8 cellular contexts compared by ENCODE assay signal in genomic region chr14:73829526-73830431, GRCh38. TPM values are rescaled to one million over a fixed set of nuclear protein-coding genes. Genes with fewer than 3 reads are reported as not detected.
DNase-seq lines count a peak whose midpoint lies in the region; ATAC-seq and FAIRE-seq lines count a peak whose summit lies in the region.

No MANE protein-coding gene starts in this region.

- peak; percentile 96 for FAIRE-seq in RCC 7860 (lab: Jason Lieb, UNC)

- DNase-seq in Caki2 (ENCODE audit: low read depth) (peak; percentile 95), RCC 7860 (ENCODE audit: low spot score) (peak; percentile 96), NCI-H2227 (lab: John Stamatoyannopoulos, UW; ENCODE audit: unreplicated experiment) (no peak), middle frontal gyrus (ENCODE audit: extremely low spot score, low spot score) (no peak), SJCRH30 (no peak)
- DNase-seq in stimulated activated naive CD8-positive, alpha-beta T cell treated with anti-CD3 and anti-CD28 coated beads, Interleukin-15, Interleukin-2, amounts not matched to agents 100 U/mL and 50 U/mL, for 24 hours = peak; percentile 49

- no peaks in the 10 kb centered on the region for H3K36me3 ChIP-seq in SJCRH30

- H3K27me3 ChIP-seq in SJCRH30 = no peaks in the 10 kb centered on the region

- no peak overlapping the region for H3K27ac ChIP-seq in SJCRH30

- no peak overlapping the region for H3K4me3 ChIP-seq in SJCRH30

- H3K4me1 ChIP-seq in SJCRH30 = peaks cover 21% of the 10 kb centered on the region

- ATAC-seq in GM21825 (IDR thresholded peaks at IDR 0.05; ENCODE audit: unreplicated experiment) (peak; percentile 72), esophagus mucosa (peak; percentile 52)
- ATAC-seq in stimulated activated naive CD8-positive, alpha-beta T cell treated with anti-CD3 and anti-CD28 coated beads, Interleukin-15, Interleukin-2, amounts not matched to agents 100 U/mL and 50 U/mL, for 24 hours = peak; percentile 74

- H3K9me3 ChIP-seq in SJCRH30 (replicated peaks) = no peaks in the 10 kb centered on the region

- in situ Hi-C loops in Caki2 (cut with HindIII; ENCODE audit: low pct_unique_long_range_greater_than_20kb, low sequenced_read_pairs) = no loop called here

RNA-seq across cellular contexts. Expression of gene PTGR2, which starts 21.9 kb away (rescaled TPM):
- total RNA-seq in Caki2 (2014; rRNA removed; shearing (Covaris generic); ENCODE audit: low replicate concordance) = 4.4 and 6.5 TPM in 2 replicates
- 8.6 TPM for total RNA-seq in esophagus mucosa
- total RNA-seq in SJCRH30 (2014; rRNA removed; shearing (Covaris generic)) = 3.8 and 5.4 TPM in 2 replicates

RNA-seq across cellular contexts. Expression of gene ZNF410, which starts 56.9 kb away (rescaled TPM):
- total RNA-seq in Caki2 (2014; rRNA removed; shearing (Covaris generic); ENCODE audit: low replicate concordance) = 45.6 and 67.7 TPM in 2 replicates
- 33.2 TPM for total RNA-seq in esophagus mucosa
- 52.3 and 58.0 TPM in 2 replicates for total RNA-seq in SJCRH30 (2014; rRNA removed; shearing (Covaris generic))

Comparison
In these comparisons a context has a peak if more than half of its experiments do, and no peak if none do; other contexts are left out.
1. DNase-seq: peak in Caki2 (single experiment), RCC 7860 (single experiment) and stimulated activated naive CD8-positive, alpha-beta T cell treated with anti-CD3 and anti-CD28 coated beads, Interleukin-15, Interleukin-2, amounts not matched to agents 100 U/mL and 50 U/mL, for 24 hours (single experiment); none in NCI-H2227 (single experiment), middle frontal gyrus (single experiment) and SJCRH30 (0 of 2).
2. Peak in every context shown above with its lines, with median percentiles within 50 percentile points of each other: ATAC-seq.